In genomic region chr12:124384299-124384894, GRCh38 we compare ENCODE assay signal across 21 cellular contexts.
DNase-seq lines count a peak whose midpoint lies in the region; ATAC-seq, FAIRE-seq and TF ChIP-seq lines count a peak whose summit lies in the region.
"Had no signal": no experiment of that assay in that cellular context is flagged by ENCODE, and none has a peak within 500 bp of the region (broad histone marks: within the 10 kb centered on the region; RNA-seq: fewer than 3 reads in every experiment).

No MANE protein-coding gene starts in this region.

- H3K79me2 ChIP-seq in K562 (ENCODE audit: control insufficient read depth, insufficient read depth, low read length), result no peaks in the 10 kb centered on the region

- no peak for ATAC-seq in heart left ventricle
- no peak for ATAC-seq in left cardiac atrium
- no peak; the same call in 2 of the 3 replicates for ATAC-seq in K562
- no peak for ATAC-seq in HG02970 (IDR thresholded peaks at IDR 0.05; ENCODE audit: low FRiP score, unreplicated experiment)
- ATAC-seq: left lung; naive thymus-derived CD4-positive, alpha-beta T cell; stimulated activated effector memory CD8-positive, alpha-beta T cell treated with anti-CD3 and anti-CD28 coated beads, Interleukin-12 subunit alpha, Interleukin-12 subunit beta, amount 100 ng/mL, for 72 hours had no signal

- in situ Hi-C loops in K562 (cut with MboI), result no loop called here

- peaks cover 0 to 49% (median 31%) of the 10 kb centered on the region in 9 donors for H3K36me3 ChIP-seq in heart left ventricle
- H3K36me3 ChIP-seq in K562 (ENCODE audit: control insufficient read depth, insufficient read depth, low read length), result peaks cover 42% of the 10 kb centered on the region; the same call in 1 of the 3 replicates
- peaks cover 41% of the 10 kb centered on the region for H3K36me3 ChIP-seq in muscle layer of colon (ENCODE audit: insufficient read depth, low read length)
- peaks cover 0 to 69% (median 24%) of the 10 kb centered on the region in 6 donors for H3K36me3 ChIP-seq in spleen

- TF ChIP-seq CTCF in heart left ventricle (IDR thresholded peaks at IDR 0.05) (no peak), K562 (IDR thresholded peaks at IDR 0.05 in 2 of 3, conservative IDR thresholded peaks at IDR 0.05 in 1 of 3; ENCODE audit: insufficient read depth in 2 of 3, low read depth in 1 of 3, low read length in 3 of 3) (no peak), lower leg skin (IDR thresholded peaks at IDR 0.05) (no peak), spleen (IDR thresholded peaks at IDR 0.05 in 8 of 11, conservative IDR thresholded peaks at IDR 0.05 in 3 of 11) (no peak)

- H3K9me3 ChIP-seq in heart left ventricle (no peaks in the 10 kb centered on the region), K562 (replicated peaks; ENCODE audit: control insufficient read depth, insufficient read depth, low read depth, low read length) (no peaks in the 10 kb centered on the region), muscle layer of colon (ENCODE audit: low read length) (no peaks in the 10 kb centered on the region), spleen (no peaks in the 10 kb centered on the region)
- H3K9me3 ChIP-seq: left lung, tibial nerve had no signal

- H3K4me2 ChIP-seq in K562 (ENCODE audit: insufficient read depth, low read length), result no peak overlapping the region

- no TSS peak for BruUV-seq in K562 (replicated peaks; lab: Mats Ljungman, UMichigan)

- DNase-seq in heart left ventricle (peak in 1 of 5 donors; percentile 50), left cardiac atrium (no peak), K562 (ENCODE audit: extremely low read depth in 1 of 4, low spot score in 3 of 4) (no peak), urothelium cell line (ENCODE audit: low spot score) (no peak), lower leg skin (ENCODE audit: low spot score in 2 of 2) (no peak), spleen (no peak)
- DNase-seq: activated CD4-positive, alpha-beta T cell treated with anti-CD3 and anti-CD28 coated beads for 1 hour; activated effector memory CD4-positive, alpha-beta T cell treated with anti-CD3 and anti-CD28 coated beads, Interleukin-2, amount 50 U/mL, for 16 hours; left lung; naive thymus-derived CD4-positive, alpha-beta T cell; NCI-H2081; NCI-H510A; SIG-M5; stimulated activated CD4-positive, alpha-beta T cell treated with anti-CD3 and anti-CD28 coated beads, Interleukin-12 subunit alpha, Interleukin-12 subunit beta, amount 100 ng/mL, for 4 hours; T-helper 9 cell had no signal

- H3K4me3 ChIP-seq in heart left ventricle, result no peak overlapping the region
- no peak overlapping the region for H3K4me3 ChIP-seq in K562
- no peak overlapping the region for H3K4me3 ChIP-seq in muscle layer of colon (ENCODE audit: low read depth in 1 of 2, low read length in 2 of 2)
- H3K4me3 ChIP-seq in lower leg skin (ENCODE audit: low read depth, poor library complexity, severe bottlenecking), result no peak overlapping the region
- H3K4me3 ChIP-seq in spleen, result no peak overlapping the region
- H3K4me3 ChIP-seq: left lung, tibial nerve had no signal

- H2AFZ ChIP-seq in K562 (ENCODE audit: low read depth, low read length), result no peak overlapping the region

- POLR2A ChIA-PET in K562 (lab: Yijun Ruan, JAX), result interaction anchor here (0.6 to 0.9 kb wide), 3 partner anchors 13 to 94 kb away, joined by 3 to 4 read pairs (median 3); no protein-coding TSS in a partner anchor

- TF ChIP-seq EP300 in K562 (IDR thresholded peaks at IDR 0.05; ENCODE audit: low read length), result no peak

- H3K4me1 ChIP-seq in heart left ventricle (peaks cover 25 to 98% (median 80%) of the 10 kb centered on the region in 12 donors), K562 (replicated peaks in 1 of 2; ENCODE audit: control insufficient read depth in 2 of 2, insufficient read depth in 2 of 2, low read length in 2 of 2) (peaks cover 0 to 38% of the 10 kb centered on the region in 2 experiments; a peak in 1 of 5 replicates), muscle layer of colon (ENCODE audit: insufficient read depth, low read length) (peaks cover 75% of the 10 kb centered on the region), spleen (peaks cover 45 to 98% (median 80%) of the 10 kb centered on the region in 6 donors)

- no peaks in the 10 kb centered on the region for H3K9me1 ChIP-seq in K562 (ENCODE audit: control insufficient read depth, insufficient read depth, low read length)

- no peaks in the 10 kb centered on the region for H3K27me3 ChIP-seq in heart left ventricle
- no peaks in the 10 kb centered on the region for H3K27me3 ChIP-seq in K562 (ENCODE audit: control insufficient read depth in 2 of 2, insufficient read depth in 2 of 2, low read length in 2 of 2)
- H3K27me3 ChIP-seq in muscle layer of colon (ENCODE audit: control insufficient read depth in 1 of 2, insufficient read depth in 2 of 2, low read length in 2 of 2), result no peaks in the 10 kb centered on the region
- no peaks in the 10 kb centered on the region for H3K27me3 ChIP-seq in spleen (replicated peaks in 1 of 7)
- H3K27me3 ChIP-seq: foreskin keratinocyte, left lung, tibial nerve had no signal

- H3K9ac ChIP-seq in K562 (ENCODE audit: insufficient read depth in 1 of 2, low read depth in 2 of 2, low read length in 2 of 2) (no peak overlapping the region), muscle layer of colon (ENCODE audit: low read length) (no peak overlapping the region)

- CTCF ChIA-PET in K562 (lab: Yijun Ruan, JAX; ENCODE audit: low intra/inter-chr PET ratio), result no interaction called here

- no peak for TF ChIP-seq POLR2A in heart left ventricle (IDR thresholded peaks at IDR 0.05)
- TF ChIP-seq POLR2A in K562 (conservative IDR thresholded peaks at IDR 0.05), result no peak
- TF ChIP-seq POLR2A in lower leg skin (IDR thresholded peaks at IDR 0.05), result no peak
- no peak for TF ChIP-seq POLR2A in spleen (IDR thresholded peaks at IDR 0.05)

- 80 to 87% (median 83%) methylated on average over 6 to 20 of the region's 20 CpGs for WGBS in heart left ventricle, 4 donors
- 86% methylated on average over 13 of the region's 20 CpGs for WGBS in K562 (ENCODE audit: insufficient coverage, low coverage, missing lambda C conversion rate)
- WGBS in lower leg skin, 2 donors, result 85% methylated on average over 15 to 18 of the region's 20 CpGs
- WGBS in spleen, 5 donors, result 88 to 96% (median 92%) methylated on average over 8 to 20 of the region's 20 CpGs

- no peak for TF ChIP-seq RAD21 in K562 (CRISPR knock-in tag; conservative IDR thresholded peaks at IDR 0.05 in 1 of 2, IDR thresholded peaks at IDR 0.05 in 1 of 2)

- intact Hi-C loops in heart left ventricle (cut with DNase I), result loop anchor here in 9 of 10 donors (5.0 to 10.0 kb wide), 9 partner anchors 38 to 383 kb away; partner anchors contain the start of gene NCOR2 (in 2 of the 9)
- intact Hi-C loops in left cardiac atrium (cut with DNase I), result loop anchor here (10.0 kb wide), 2 partner anchors 120 to 180 kb away; partner anchors contain the start of gene NCOR2 (in 2 of the 2)
- intact Hi-C loops in K562 (cut with micrococcal nuclease), result no loop called here
- intact Hi-C loops in lower leg skin (cut with DNase I; ENCODE audit: low total_unique reads), result no loop called here
- intact Hi-C loops in spleen (cut with DNase I; ENCODE audit: low total_unique reads), result no loop called here

- peak overlapping the region in 7 of 12 donors; percentile 32 to 99 (median 96) for H3K27ac ChIP-seq in heart left ventricle
- no peak overlapping the region for H3K27ac ChIP-seq in K562 (ENCODE audit: extremely low read depth, low read depth, low read length)
- peak overlapping the region; percentile 39 for H3K27ac ChIP-seq in muscle layer of colon (ENCODE audit: low read depth, low read length)
- no peak overlapping the region for H3K27ac ChIP-seq in spleen
- H3K27ac ChIP-seq: foreskin keratinocyte, left lung had no signal

- FAIRE-seq in K562 (lab: Jason Lieb, UNC), result no peak
- peak; percentile 86 for FAIRE-seq in urothelium cell line (lab: Jason Lieb, UNC)
- FAIRE-seq: A204.1 had no signal

- H4K20me1 ChIP-seq in K562 (replicated peaks; ENCODE audit: control insufficient read depth, insufficient read depth, low read length), result peaks cover 5% of the 10 kb centered on the region; the same call in 1 of the 2 replicates

TF ChIP-seq in K562, 482 proteins besides CTCF, POLR2A, EP300 and RAD21 (continues in another document):
- TF ChIP-seq ZNF609 (CRISPR knock-in tag; IDR thresholded peaks at IDR 0.05; ENCODE audit: borderline replicate concordance), result no peak
- 0 out of 4 replicates have a peak, but pooled peaks of 1 of the 2 experiments have one; percentile 11 for TF ChIP-seq KDM1A (IDR thresholded peaks at IDR 0.05)
- TF ChIP-seq ARID1B (IDR thresholded peaks at IDR 0.05), result no peak
- peak; percentile 71 for TF ChIP-seq ZFP36 (IDR thresholded peaks at IDR 0.05; ENCODE audit: low read depth, low read length, partially characterized antibody)
- no peak for TF ChIP-seq ZNF57 (CRISPR knock-in tag; IDR thresholded peaks at IDR 0.05)

Comparison
In these comparisons a context has a peak if more than half of its experiments do, and no peak if none do; other contexts are left out.
1. H3K27ac ChIP-seq: peak in heart left ventricle (7 of 12) and muscle layer of colon (single experiment); none in K562 (single experiment) and spleen (0 of 8).
2. intact Hi-C loops: an anchor here in heart left ventricle (5.0 to 10.0 kb wide) and left cardiac atrium (10.0 kb wide); none called in K562, lower leg skin and spleen.